ENCODE assay signal across 1 cellular context in genomic region chr14:55605793-55606192, GRCh38.
TF ChIP-seq lines count a peak whose summit lies in the region.

No MANE protein-coding gene starts in this region.

TF ChIP-seq in HepG2, 621 proteins besides CTCF, POLR2A, EP300 and RAD21 (continued from another document):
- no peak for TF ChIP-seq UBTF (CRISPR knock-in tag; IDR thresholded peaks at IDR 0.05)
- no peak for TF ChIP-seq KDM5A (IDR thresholded peaks at IDR 0.05; ENCODE audit: borderline replicate concordance, low read length)
- peak; percentile 41; the same call in 1 of the 2 replicates for TF ChIP-seq SOX5 (CRISPR knock-in tag; IDR thresholded peaks at IDR 0.05; ENCODE audit: borderline replicate concordance)
- no peak for TF ChIP-seq NONO (IDR thresholded peaks at IDR 0.05)
- no peak for TF ChIP-seq NONO (CRISPR knock-in tag; conservative IDR thresholded peaks at IDR 0.05)
- no peak for TF ChIP-seq ZNF609 (CRISPR knock-in tag; IDR thresholded peaks at IDR 0.05; ENCODE audit: borderline replicate concordance)
- no peak for TF ChIP-seq SIN3B (IDR thresholded peaks at IDR 0.05; ENCODE audit: low read length)
- TF ChIP-seq ZBTB39 (CRISPR knock-in tag; IDR thresholded peaks at IDR 0.05): no peak
- TF ChIP-seq PPARG (CRISPR knock-in tag; conservative IDR thresholded peaks at IDR 0.05): 0 out of 2 replicates have a peak, but pooled peaks have one; percentile 11
- no peak for TF ChIP-seq ZNF333 (CRISPR knock-in tag; IDR thresholded peaks at IDR 0.05; ENCODE audit: borderline replicate concordance)
- no peak for TF ChIP-seq FOXO4 (CRISPR knock-in tag; conservative IDR thresholded peaks at IDR 0.05)
- TF ChIP-seq FOXA3 (CRISPR knock-in tag; IDR thresholded peaks at IDR 0.05): peak; percentile 82
- TF ChIP-seq ZNF12 (CRISPR knock-in tag; IDR thresholded peaks at IDR 0.05): no peak
- TF ChIP-seq TOE1 (CRISPR knock-in tag; IDR thresholded peaks at IDR 0.05): no peak
- TF ChIP-seq FOXP1 (IDR thresholded peaks at IDR 0.05): no peak
- peak; percentile 35; the same call in 1 of the 2 replicates for TF ChIP-seq FOXP1 (CRISPR knock-in tag; IDR thresholded peaks at IDR 0.05)
- TF ChIP-seq SIX4 (CRISPR knock-in tag; IDR thresholded peaks at IDR 0.05): peak; percentile 94
- no peak for TF ChIP-seq TRAFD1 (CRISPR knock-in tag; IDR thresholded peaks at IDR 0.05; ENCODE audit: borderline replicate concordance)
- TF ChIP-seq ARID3A (IDR thresholded peaks at IDR 0.05; ENCODE audit: low read depth, low read length): peak; percentile 95
- no peak for TF ChIP-seq ZNF780A (CRISPR knock-in tag; IDR thresholded peaks at IDR 0.05)
- TF ChIP-seq FOXA1 (IDR thresholded peaks at IDR 0.05): peak; percentile 36; the same call in 1 of the 2 replicates
- peak; percentile 65 for TF ChIP-seq FOXA1 (CRISPR knock-in tag; IDR thresholded peaks at IDR 0.05)
- TF ChIP-seq SYNCRIP (IDR thresholded peaks at IDR 0.05; ENCODE audit: insufficient read depth, low read depth, low read length): no peak
- TF ChIP-seq ZNF550 (CRISPR knock-in tag; IDR thresholded peaks at IDR 0.05; ENCODE audit: borderline replicate concordance): no peak
- no peak for TF ChIP-seq ATM (IDR thresholded peaks at IDR 0.05; ENCODE audit: borderline replicate concordance)
- TF ChIP-seq ISL2 (CRISPR knock-in tag; IDR thresholded peaks at IDR 0.05): peak; percentile 45; the same call in 1 of the 2 replicates
- no peak for TF ChIP-seq ZNF414 (CRISPR knock-in tag; IDR thresholded peaks at IDR 0.05)
- TF ChIP-seq IRX3 (CRISPR knock-in tag; IDR thresholded peaks at IDR 0.05; ENCODE audit: borderline replicate concordance, low read depth): no peak
- peak; percentile 9; the same call in 1 of the 2 replicates for TF ChIP-seq RARA (CRISPR knock-in tag; IDR thresholded peaks at IDR 0.05)
- peak; percentile 43; the same call in 1 of the 2 replicates for TF ChIP-seq HOMEZ (CRISPR knock-in tag; IDR thresholded peaks at IDR 0.05; ENCODE audit: low read depth)
- TF ChIP-seq ZNF720 (CRISPR knock-in tag; IDR thresholded peaks at IDR 0.05): no peak
